In the genomic region with DNA sequence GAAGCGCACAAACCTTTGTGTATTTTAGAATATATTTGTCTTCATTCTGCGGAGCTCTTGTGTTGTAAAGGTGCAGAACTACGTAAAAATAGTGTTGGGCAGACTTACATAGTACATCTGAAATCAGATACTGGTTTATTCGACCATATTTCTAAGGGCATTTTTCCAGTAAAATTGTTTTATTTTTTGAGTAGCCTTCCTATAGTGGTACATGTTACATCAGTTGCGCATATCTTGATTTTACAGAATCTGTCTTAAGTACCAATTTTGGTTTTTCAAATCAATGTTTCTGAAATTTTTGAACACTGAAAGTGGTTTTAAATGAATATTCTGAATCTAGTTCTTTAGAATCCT, we compare ENCODE assay signal across 8 cellular contexts. TPM values are rescaled to one million over a fixed set of nuclear protein-coding genes. Genes with fewer than 3 reads are reported as not detected.
DNase-seq lines count a peak whose midpoint lies in the region; ATAC-seq and TF ChIP-seq lines count a peak whose summit lies in the region.

No MANE protein-coding gene starts in this region.

- CTCF ChIA-PET in BJ (lab: Yijun Ruan, JAX), result interaction anchor here (1.0 to 4.3 kb wide), 3 partner anchors 33 to 76 kb away, joined by 3 to 26 read pairs (median 5); no protein-coding TSS in a partner anchor

- H3K4me1 Mint-ChIP-seq in natural killer cell treated with Interleukin-12 subunit alpha and Interleukin-12 subunit beta and Interleukin-15 and Interleukin-18, amount 100 ng/mL, for 72 hours (ENCODE audit: low read depth in 2 of 2), result peaks cover 38 to 60% of the 10 kb centered on the region in 2 donors

- DNase-seq in BJ (ENCODE audit: low read depth) (no peak), MM.1S (no peak), dermis blood vessel endothelial cell (peak; percentile 12), islet precursor cell (no peak), GM13976 (ENCODE audit: low spot score) (no peak), head of caudate nucleus (no peak)
- no peak for DNase-seq in natural killer cell treated with Interleukin-12 subunit alpha and Interleukin-12 subunit beta and Interleukin-15 and Interleukin-18, amount 100 ng/mL, for 72 hours (ENCODE audit: low spot score)

- H3K4me3 ChIP-seq in BJ (ENCODE audit: low read depth, low read length) (peak overlapping the region; percentile 69), MM.1S (ENCODE audit: low read length) (peak overlapping the region; percentile 78)

- H3K9me2 ChIP-seq in MM.1S (replicated peaks; ENCODE audit: insufficient read depth, low read length), result no peaks in the 10 kb centered on the region

- H3K9ac ChIP-seq in MM.1S (ENCODE audit: low read length), result peak overlapping the region; percentile 99

- peaks cover 3% of the 10 kb centered on the region; the same call in 1 of the 2 replicates for H4K20me1 ChIP-seq in MM.1S (ENCODE audit: insufficient read depth, low read length)

- in situ Hi-C loops in GM13976 (cut with MboI; ENCODE audit: low sequenced_read_pairs, unreplicated experiment), result no loop called here

- H3K27ac Mint-ChIP-seq in natural killer cell treated with Interleukin-12 subunit alpha and Interleukin-12 subunit beta and Interleukin-15 and Interleukin-18, amount 100 ng/mL, for 72 hours, result peak overlapping the region; percentile 99 to 100

- TF ChIP-seq CTCF in BJ (IDR thresholded peaks at IDR 0.05; ENCODE audit: insufficient read depth, low read depth, low read length) (no peak), MM.1S (IDR thresholded peaks at IDR 0.05; ENCODE audit: low read length) (no peak), GM13976 (IDR thresholded peaks at IDR 0.05; ENCODE audit: borderline replicate concordance, control extremely low read depth, extremely low read depth, insufficient read depth, missing control alignments) (no peak)

- POLR2A ChIA-PET in BJ (lab: Charles Lee), result interaction anchor here (0.7 to 0.9 kb wide), 3 partner anchors 16 to 23 kb away, joined by 3 to 7 read pairs (median 4); a partner anchor contains a TSS

- H3K36me3 Mint-ChIP-seq in natural killer cell treated with Interleukin-12 subunit alpha and Interleukin-12 subunit beta and Interleukin-15 and Interleukin-18, amount 100 ng/mL, for 72 hours, result peaks cover 35% of the 10 kb centered on the region

- H3K4me3 Mint-ChIP-seq in natural killer cell treated with Interleukin-12 subunit alpha and Interleukin-12 subunit beta and Interleukin-15 and Interleukin-18, amount 100 ng/mL, for 72 hours, result peak overlapping the region; percentile 97

- no peak overlapping the region for H2AFZ ChIP-seq in MM.1S (ENCODE audit: low read length)

- H3K9me3 Mint-ChIP-seq in natural killer cell treated with Interleukin-12 subunit alpha and Interleukin-12 subunit beta and Interleukin-15 and Interleukin-18, amount 100 ng/mL, for 72 hours, result no peaks in the 10 kb centered on the region

- H3K79me2 ChIP-seq in MM.1S (ENCODE audit: low read length), result peaks cover 65% of the 10 kb centered on the region

- H3K27ac ChIP-seq in MM.1S (ENCODE audit: low read length), result peak overlapping the region; percentile 83; the same call in 1 of the 2 replicates

- H3K36me3 ChIP-seq in BJ (ENCODE audit: control insufficient read depth, insufficient read depth, low read length) (no peaks in the 10 kb centered on the region), MM.1S (replicated peaks; ENCODE audit: insufficient read depth, low read length) (peaks cover 23% of the 10 kb centered on the region; the same call in 1 of the 2 replicates)

- no peaks in the 10 kb centered on the region for H3K27me3 Mint-ChIP-seq in natural killer cell treated with Interleukin-12 subunit alpha and Interleukin-12 subunit beta and Interleukin-15 and Interleukin-18, amount 100 ng/mL, for 72 hours

- H3K4me1 ChIP-seq in MM.1S (ENCODE audit: low read length), result peaks cover 30% of the 10 kb centered on the region

- ATAC-seq in natural killer cell treated with Interleukin-12 subunit alpha and Interleukin-12 subunit beta and Interleukin-15 and Interleukin-18, amount 100 ng/mL, for 72 hours, result no peak
- ATAC-seq in HG02798 (IDR thresholded peaks at IDR 0.05; ENCODE audit: poor library complexity, unreplicated experiment), result no peak

- peaks cover 5% of the 10 kb centered on the region; the same call in 1 of the 2 replicates for H3F3A ChIP-seq in MM.1S (ENCODE audit: insufficient read depth, low read length)

- H3K4me2 ChIP-seq in MM.1S (ENCODE audit: low read depth, low read length), result peak overlapping the region; percentile 67

- H3K9me3 ChIP-seq in MM.1S (replicated peaks; ENCODE audit: insufficient read depth, low read length), result no peaks in the 10 kb centered on the region

- H3K27me3 ChIP-seq in BJ (ENCODE audit: control insufficient read depth, insufficient read depth, low read length) (no peaks in the 10 kb centered on the region), MM.1S (replicated peaks; ENCODE audit: insufficient read depth, low read length) (no peaks in the 10 kb centered on the region)

- intact Hi-C loops in head of caudate nucleus (cut with DNase I), result loop anchor here (5.0 kb wide), 1 partner anchor 52 kb away; no protein-coding TSS in a partner anchor

RNA-seq across cellular contexts. Expression of a gene that starts 15.7 kb away (rescaled TPM):
- 38.2 and 47.3 TPM in 2 replicates for polyA plus RNA-seq in BJ (2011; rRNA removed)
- 59.7 and 67.5 TPM in 2 replicates for polyA minus RNA-seq in BJ (2011; rRNA and poly(A)+ RNA removed)
- 67.0 and 67.9 TPM in 2 replicates for total RNA-seq in dermis blood vessel endothelial cell
- 100 to 1,000 TPM; 177 to 180 TPM for total RNA-seq in natural killer cell treated with Interleukin-12 subunit alpha and Interleukin-12 subunit beta and Interleukin-15 and Interleukin-18, amount 100 ng/mL, for 72 hours
